ENCODE assay signal across 8 cellular contexts in the genomic region with DNA sequence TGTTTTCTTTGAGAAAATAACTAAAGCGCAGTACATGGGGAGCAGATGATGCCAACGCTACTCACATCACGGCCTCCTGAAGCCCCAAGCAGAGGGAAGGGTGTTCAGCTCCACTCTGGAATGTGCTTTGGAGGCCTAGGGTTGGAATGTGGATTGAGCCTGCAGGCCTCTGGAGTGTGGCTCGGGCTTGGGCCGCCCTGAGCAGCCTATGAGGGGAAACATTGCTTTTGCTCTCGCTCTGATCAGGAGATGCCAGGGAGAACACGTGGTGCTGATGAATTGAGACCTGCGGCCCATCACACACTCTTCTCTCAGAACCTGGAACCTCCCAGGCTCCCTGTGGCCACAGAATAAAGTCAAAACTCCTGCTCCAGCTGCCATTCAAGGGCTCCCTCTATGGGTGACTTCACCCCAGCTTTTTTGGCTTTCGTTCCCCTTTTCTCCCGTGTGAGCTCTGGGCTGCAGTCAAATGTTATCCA. TPM values are rescaled to one million over a fixed set of nuclear protein-coding genes. Genes with fewer than 3 reads are reported as not detected.
DNase-seq lines count a peak whose midpoint lies in the region; ATAC-seq and TF ChIP-seq lines count a peak whose summit lies in the region.

No MANE protein-coding gene starts in this region.

- no peak overlapping the region for H3K4me3 ChIP-seq in WERI-Rb-1 (ENCODE audit: low read depth, low read length)
- H3K4me3 ChIP-seq in thyroid gland (replicated peaks in 1 of 3) = no peak overlapping the region

- no peaks in the 10 kb centered on the region for H3K27me3 ChIP-seq in H9 (ENCODE audit: insufficient read depth, low read length)
- no peaks in the 10 kb centered on the region for H3K27me3 ChIP-seq in WERI-Rb-1 (ENCODE audit: insufficient read depth, low read depth, severe bottlenecking)
- no peaks in the 10 kb centered on the region for H3K27me3 ChIP-seq in thyroid gland

- no peak overlapping the region for H3K4me2 ChIP-seq in H9 (ENCODE audit: insufficient read depth, insufficient read length, low read length)

- H3K23me2 ChIP-seq in H9 (ENCODE audit: insufficient read length, low read depth, low read length, poor library complexity, severe bottlenecking) = no peaks in the 10 kb centered on the region

- H3K4ac ChIP-seq in H9 (ENCODE audit: low read depth, low read length) = no peak overlapping the region

- TF ChIP-seq POLR2A in thyroid gland (IDR thresholded peaks at IDR 0.05) = peak in 1 of 2 donors; percentile 61

- no peak overlapping the region for H2AFZ ChIP-seq in H9 (ENCODE audit: low read length)

- H4K8ac ChIP-seq in H9 (replicated peaks; ENCODE audit: insufficient read length, low read depth, low read length) = no peak overlapping the region

- no peaks in the 10 kb centered on the region for H3K9me3 Mint-ChIP-seq in H9
- H3K9me3 Mint-ChIP-seq in activated T-cell treated with anti-CD3 and anti-CD28 coated beads, Interleukin-2, amount 50 U/mL, for 4 hours = no peaks in the 10 kb centered on the region

- H3K27me3 Mint-ChIP-seq in H9 (ENCODE audit: low read depth) = peaks cover 30% of the 10 kb centered on the region
- H3K27me3 Mint-ChIP-seq in activated T-cell treated with anti-CD3 and anti-CD28 coated beads, Interleukin-2, amount 50 U/mL, for 4 hours (ENCODE audit: low read depth) = no peaks in the 10 kb centered on the region

- H4K91ac ChIP-seq in H9 (ENCODE audit: insufficient read length, low read depth, low read length) = no peak overlapping the region

- H3K14ac ChIP-seq in H9 (ENCODE audit: insufficient read depth, low read length) = 0 out of 2 replicates have a peak overlapping the region, but pooled peaks have one; percentile 25

- H3K27ac ChIP-seq in H9 (ENCODE audit: insufficient read length, low read depth, low read length) (no peak overlapping the region), WERI-Rb-1 (no peak overlapping the region), thyroid gland (peak overlapping the region; percentile 94 to 99 (median 98))

- H3K9me3 ChIP-seq in H9 (ENCODE audit: control insufficient read depth, low read depth, low read length) = no peaks in the 10 kb centered on the region
- H3K9me3 ChIP-seq in WERI-Rb-1 (ENCODE audit: severe bottlenecking) = no peaks in the 10 kb centered on the region
- H3K9me3 ChIP-seq in thyroid gland = no peaks in the 10 kb centered on the region

- intact Hi-C loops in thyroid gland (cut with DNase I) = loop anchor here (10.0 kb wide), 1 partner anchor 145 kb away; a partner anchor contains a TSS

- H3T11ph ChIP-seq in H9 (ENCODE audit: low read length) = no peak overlapping the region

- no peaks in the 10 kb centered on the region for H3K36me3 ChIP-seq in WERI-Rb-1
- no peaks in the 10 kb centered on the region for H3K36me3 ChIP-seq in thyroid gland

- TF ChIP-seq CTCF in H9 (conservative IDR thresholded peaks at IDR 0.05) (peak; percentile 73), WERI-Rb-1 (IDR thresholded peaks at IDR 0.05; ENCODE audit: low read depth, low read length) (peak; percentile 69), thyroid gland (IDR thresholded peaks at IDR 0.05) (peak in 4 of 6 experiments; percentile 38 to 50 (median 49))

- no peak overlapping the region for H2BK12ac ChIP-seq in H9 (ENCODE audit: insufficient read length, low read depth, low read length)

- no peak overlapping the region for H2BK20ac ChIP-seq in H9 (ENCODE audit: low read depth, low read length, poor library complexity, severe bottlenecking)

- no peak for ATAC-seq in GM18502 (IDR thresholded peaks at IDR 0.05; ENCODE audit: poor library complexity, unreplicated experiment)
- ATAC-seq in activated T-cell treated with anti-CD3 and anti-CD28 coated beads, Interleukin-2, amount 50 U/mL, for 4 hours = no peak

- no peak overlapping the region for H4K5ac ChIP-seq in H9 (ENCODE audit: insufficient read length, low read depth, low read length)

- peak overlapping the region in 1 of 3 experiments; percentile 54; a peak in 1 of 7 replicates for H3K27ac Mint-ChIP-seq in H9

- no peaks in the 10 kb centered on the region for H3K79me1 ChIP-seq in H9 (ENCODE audit: insufficient read depth, low read depth, low read length, poor library complexity, severe bottlenecking)

- no peak overlapping the region for H2BK5ac ChIP-seq in H9 (ENCODE audit: insufficient read length, low read length)

- H2BK15ac ChIP-seq in H9 (ENCODE audit: low read depth, low read length) = no peak overlapping the region

- no peak overlapping the region for H2BK120ac ChIP-seq in H9 (ENCODE audit: low read depth, low read length, poor library complexity, severe bottlenecking)

- no peak overlapping the region for H3K56ac ChIP-seq in H9 (ENCODE audit: insufficient read length, low read depth, low read length)

- in situ Hi-C loops in ACHN (cut with HindIII; ENCODE audit: low pct_ligation_motif_present, low pct_unique_long_range_greater_than_20kb, low sequenced_read_pairs) = no loop called here

- no CpG with 5 or more reads among the region's 10 CpGs for WGBS in H9 (ENCODE audit: extremely low coverage, insufficient read length, low lambda C conversion rate)
- 29 to 48% methylated on average over 7 to 9 of the region's 10 CpGs for WGBS in thyroid gland, 2 donors

- H3K9ac ChIP-seq in H9 (ENCODE audit: extremely low read depth, insufficient read length, low read length) = no peak overlapping the region

- H3K4me3 Mint-ChIP-seq in H9 = no peak overlapping the region
- no peak overlapping the region for H3K4me3 Mint-ChIP-seq in activated T-cell treated with anti-CD3 and anti-CD28 coated beads, Interleukin-2, amount 50 U/mL, for 4 hours

- no peaks in the 10 kb centered on the region for H4K20me1 ChIP-seq in H9 (ENCODE audit: control insufficient read depth, insufficient read depth, insufficient read length)

- H2AK5ac ChIP-seq in H9 (ENCODE audit: insufficient read length, low read length) = no peak overlapping the region

- no peak overlapping the region for H3K18ac ChIP-seq in H9 (ENCODE audit: insufficient read length, low read depth, low read length)

- H3K23ac ChIP-seq in H9 (ENCODE audit: insufficient read length, low read depth, low read length) = no peak overlapping the region

- H3K36me3 Mint-ChIP-seq in H9 (ENCODE audit: insufficient read depth in 1 of 3, low read depth in 3 of 3) = no peaks in the 10 kb centered on the region
- H3K36me3 Mint-ChIP-seq in activated T-cell treated with anti-CD3 and anti-CD28 coated beads, Interleukin-2, amount 50 U/mL, for 4 hours (ENCODE audit: insufficient read depth) = no peaks in the 10 kb centered on the region

- DNase-seq in ACHN = peak; percentile 12
- DNase-seq in H9 = peak; percentile 68
- DNase-seq in WERI-Rb-1 = no peak
- peak; percentile 58 for DNase-seq in hepatic stellate cell (ENCODE audit: low spot score)
- peak; percentile 86 to 89 for DNase-seq in thyroid gland
- DNase-seq in activated T-cell treated with anti-CD3 and anti-CD28 coated beads, Interleukin-2, amount 50 U/mL, for 4 hours = no peak
- DNase-seq in kidney glomerular epithelial cell (lab: John Stamatoyannopoulos, UW) = no peak

- H3K4me1 ChIP-seq in H9 (ENCODE audit: insufficient read depth, low read length) (no peaks in the 10 kb centered on the region), thyroid gland (peaks cover 74 to 80% of the 10 kb centered on the region in 2 donors)

- no peaks in the 10 kb centered on the region for H3K79me2 ChIP-seq in H9 (ENCODE audit: insufficient read depth, low read length)

- peaks cover 26 to 31% of the 10 kb centered on the region in 2 experiments for H3K4me1 Mint-ChIP-seq in H9
- peaks cover 35% of the 10 kb centered on the region for H3K4me1 Mint-ChIP-seq in activated T-cell treated with anti-CD3 and anti-CD28 coated beads, Interleukin-2, amount 50 U/mL, for 4 hours (ENCODE audit: low read depth)

RNA-seq across cellular contexts. Expression of a gene that starts 23.3 kb away (rescaled TPM):
- total RNA-seq in H9 (2021) = not detected in 2 replicates
- 1 to 10 TPM; 4.0 to 7.7 (median 6.0) TPM for total RNA-seq in thyroid gland
- under 1 TPM; 0.29 to 0.73 (median 0.35) TPM for total RNA-seq in activated T-cell treated with anti-CD3 and anti-CD28 coated beads, Interleukin-2, amount 50 U/mL, for 4 hours

RNA-seq across cellular contexts. Expression of a gene that starts 47.2 kb away (rescaled TPM):
- total RNA-seq in H9 (2021) (0.46 TPM in 1 of 2 replicates, not detected in the other), thyroid gland (10 to 100 TPM; 15.7 to 64.1 (median 32.4) TPM)
- total RNA-seq in activated T-cell treated with anti-CD3 and anti-CD28 coated beads, Interleukin-2, amount 50 U/mL, for 4 hours = not detected

RNA-seq across cellular contexts. Expression of a gene that starts 54.5 kb away (rescaled TPM):
- total RNA-seq in H9 (2021) (77.6 and 84.2 TPM in 2 replicates), thyroid gland (100 to 1,000 TPM; 171 to 217 (median 211) TPM)
- 10 to 100 TPM; 75.5 to 88.7 (median 83.0) TPM for total RNA-seq in activated T-cell treated with anti-CD3 and anti-CD28 coated beads, Interleukin-2, amount 50 U/mL, for 4 hours

RNA-seq across cellular contexts. Expression of a gene that starts 59.5 kb away (rescaled TPM):
- total RNA-seq in H9 (2021) (0.13 TPM in 1 of 2 replicates, not detected in the other), thyroid gland (10 to 100 TPM in 2 of 4 donors, 1 to 10 TPM in 2; 5.6 to 15.3 (median 10.7) TPM)
- under 1 TPM; 0.13 to 0.56 (median 0.14) TPM for total RNA-seq in activated T-cell treated with anti-CD3 and anti-CD28 coated beads, Interleukin-2, amount 50 U/mL, for 4 hours

Comparison
In these comparisons a context has a peak if more than half of its experiments do, and no peak if none do; other contexts are left out.
1. DNase-seq: peak in ACHN (single experiment), H9 (single experiment), hepatic stellate cell (single experiment) and thyroid gland (2 of 2); none in WERI-Rb-1 (single experiment), activated T-cell treated with anti-CD3 and anti-CD28 coated beads, Interleukin-2, amount 50 U/mL, for 4 hours (single experiment) and kidney glomerular epithelial cell (single experiment).
2. H3K27ac ChIP-seq: peak in thyroid gland (3 of 3); none in H9 (single experiment) and WERI-Rb-1 (single experiment).
3. RNA of a gene that starts 47.2 kb away (total RNA-seq): 15.7 to 64.1 TPM in thyroid gland; 0.46 TPM in H9 and not detected in activated T-cell treated with anti-CD3 and anti-CD28 coated beads, Interleukin-2, amount 50 U/mL, for 4 hours; every median in the first group is over 10 times any median in the second.
4. Peak in every context shown above with its lines, with median percentiles within 50 percentile points of each other: CTCF ChIP-seq.